ENCODE assay signal across 20 cellular contexts in the genomic region with DNA sequence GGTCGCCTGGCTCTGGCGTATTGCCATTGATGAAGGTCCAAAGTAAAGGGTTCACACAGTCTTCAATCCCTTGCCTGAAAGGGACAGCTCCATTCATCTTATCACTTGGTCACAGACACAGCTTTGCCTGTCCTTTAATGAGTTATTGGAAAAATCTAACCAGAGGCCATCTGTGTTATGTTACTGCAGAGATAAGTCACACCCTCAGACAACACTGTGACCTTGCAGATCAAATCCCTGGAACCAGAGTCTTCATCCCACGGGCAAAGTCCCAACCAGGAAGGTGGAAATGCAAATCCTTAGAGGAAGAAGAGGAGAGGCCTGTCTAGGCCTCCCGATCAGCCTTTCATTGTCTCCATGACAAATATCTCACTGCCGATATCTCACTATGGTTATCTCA.
"Had no signal": no experiment of that assay in that cellular context is flagged by ENCODE, and none has a peak within 500 bp of the region (broad histone marks: within the 10 kb centered on the region; RNA-seq: fewer than 3 reads in every experiment).

No MANE protein-coding gene starts in this region.

- H3K4me3 ChIP-seq: dorsolateral prefrontal cortex, heart left ventricle, mucosa of descending colon, stomach, thoracic aorta, transverse colon had no signal

- DNase-seq: cortex of kidney; dorsolateral prefrontal cortex; effector CD8-positive, alpha-beta T cell; heart left ventricle; hippocampal formation; kidney glomerular epithelial cell; mammary epithelial cell; mucosa of descending colon; naive thymus-derived CD8-positive, alpha-beta T cell; posterior cingulate gyrus; stimulated activated CD4-positive, alpha-beta T cell treated with anti-CD3 and anti-CD28 coated beads, Interleukin-2, amount 100 ng/mL, for 24 hours; stimulated activated naive CD4-positive, alpha-beta T cell; stomach; substantia nigra; transverse colon had no signal

- H3K27me3 ChIP-seq: dorsolateral prefrontal cortex, neutrophil, transverse colon had no signal

- H3K27me3 Mint-ChIP-seq: naive thymus-derived CD8-positive, alpha-beta T cell had no signal

- H3K9me3 ChIP-seq: heart left ventricle, mucosa of descending colon, neutrophil, stomach, thoracic aorta, transverse colon had no signal

- H3K36me3 Mint-ChIP-seq: naive thymus-derived CD8-positive, alpha-beta T cell had no signal

- H3K4me3 Mint-ChIP-seq: naive thymus-derived CD8-positive, alpha-beta T cell had no signal

- H3K4me1 ChIP-seq: transverse colon had no signal

- H3K27ac ChIP-seq: heart left ventricle, neutrophil, stomach, thoracic aorta, transverse colon had no signal

- H3K9me3 Mint-ChIP-seq: naive thymus-derived CD8-positive, alpha-beta T cell had no signal

- H3K36me3 ChIP-seq: heart left ventricle, neutrophil, stomach, thoracic aorta, transverse colon had no signal

- ATAC-seq: esophagus mucosa; heart left ventricle; left lobe of liver; mucosa of descending colon; naive thymus-derived CD8-positive, alpha-beta T cell; sciatic nerve had no signal
